Comparison of ENCODE assay signal across 7 cellular contexts in genomic region chr2:3605013-3605961, GRCh38. TPM values are rescaled to one million over a fixed set of nuclear protein-coding genes. Genes with fewer than 3 reads are reported as not detected.
DNase-seq lines count a peak whose midpoint lies in the region; ATAC-seq and TF ChIP-seq lines count a peak whose summit lies in the region.

No MANE protein-coding gene starts in this region.

- no peaks in the 10 kb centered on the region for H3K36me3 Mint-ChIP-seq in stimulated activated effector memory CD8-positive, alpha-beta T cell treated with anti-CD3 and anti-CD28 coated beads, Interleukin-12 subunit alpha, Interleukin-12 subunit beta, amount 100 ng/mL, for 72 hours
- H3K36me3 Mint-ChIP-seq in type B pancreatic cell, result no peaks in the 10 kb centered on the region

- no peaks in the 10 kb centered on the region for H3K9me3 Mint-ChIP-seq in stimulated activated effector memory CD8-positive, alpha-beta T cell treated with anti-CD3 and anti-CD28 coated beads, Interleukin-12 subunit alpha, Interleukin-12 subunit beta, amount 100 ng/mL, for 72 hours
- no peaks in the 10 kb centered on the region for H3K9me3 Mint-ChIP-seq in type B pancreatic cell

- H3K4me3 Mint-ChIP-seq in stimulated activated effector memory CD8-positive, alpha-beta T cell treated with anti-CD3 and anti-CD28 coated beads, Interleukin-12 subunit alpha, Interleukin-12 subunit beta, amount 100 ng/mL, for 72 hours, result peak overlapping the region; percentile 30
- H3K4me3 Mint-ChIP-seq in type B pancreatic cell, result no peak overlapping the region

- peaks cover 4% of the 10 kb centered on the region for H3K4me1 Mint-ChIP-seq in stimulated activated effector memory CD8-positive, alpha-beta T cell treated with anti-CD3 and anti-CD28 coated beads, Interleukin-12 subunit alpha, Interleukin-12 subunit beta, amount 100 ng/mL, for 72 hours
- H3K4me1 Mint-ChIP-seq in type B pancreatic cell (ENCODE audit: unreplicated experiment), result no peaks in the 10 kb centered on the region

- H3K4me3 ChIP-seq in epithelial cell of esophagus (ENCODE audit: low read length), result no peak overlapping the region

- ATAC-seq in GM18868 (IDR thresholded peaks at IDR 0.05; ENCODE audit: unreplicated experiment) (peak; percentile 56), HG02623 (IDR thresholded peaks at IDR 0.05; ENCODE audit: unreplicated experiment) (no peak)
- peak; percentile 37 for ATAC-seq in stimulated activated effector memory CD8-positive, alpha-beta T cell treated with anti-CD3 and anti-CD28 coated beads, Interleukin-12 subunit alpha, Interleukin-12 subunit beta, amount 100 ng/mL, for 72 hours

- H3K27ac Mint-ChIP-seq in stimulated activated effector memory CD8-positive, alpha-beta T cell treated with anti-CD3 and anti-CD28 coated beads, Interleukin-12 subunit alpha, Interleukin-12 subunit beta, amount 100 ng/mL, for 72 hours, result peak overlapping the region; percentile 60
- H3K27ac Mint-ChIP-seq in type B pancreatic cell, result no peak overlapping the region

- peak; percentile 68 for DNase-seq in NCI-H1417 treated with DMSO at 0.1 percent for 48 hours (lab: John Stamatoyannopoulos, UW)
- DNase-seq in SW480 (ENCODE audit: low spot score), result peak; percentile 93
- DNase-seq in epithelial cell of esophagus (ENCODE audit: low read depth), result peak; percentile 56
- peak in 1 of 2 donors; percentile 45 for DNase-seq in stimulated activated effector memory CD8-positive, alpha-beta T cell treated with anti-CD3 and anti-CD28 coated beads, Interleukin-12 subunit alpha, Interleukin-12 subunit beta, amount 100 ng/mL, for 72 hours (ENCODE audit: low spot score in 2 of 2)
- no peak for DNase-seq in type B pancreatic cell (ENCODE audit: extremely low spot score, unreplicated experiment)

- no peaks in the 10 kb centered on the region for H3K27me3 Mint-ChIP-seq in type B pancreatic cell

- TF ChIP-seq CTCF in epithelial cell of esophagus (IDR thresholded peaks at IDR 0.05; ENCODE audit: insufficient read depth, low read depth, low read length, missing control alignments) (no peak), type B pancreatic cell (conservative IDR thresholded peaks at IDR 0.05) (no peak)

RNA-seq across cellular contexts. Expression of gene COLEC11, which starts 10.4 kb away (rescaled TPM):
- total RNA-seq in type B pancreatic cell (ENCODE audit: low replicate concordance), result 0.33 and 0.63 TPM in 2 replicates

RNA-seq across cellular contexts. Expression of gene RPS7, which starts 30.2 kb away (rescaled TPM):
- 1,678 and 1,855 TPM in 2 replicates for total RNA-seq in type B pancreatic cell (ENCODE audit: low replicate concordance)

RNA-seq across cellular contexts. Expression of gene RNASEH1, which starts 47.2 kb away (rescaled TPM):
- total RNA-seq in type B pancreatic cell (ENCODE audit: low replicate concordance), result 19.3 and 21.7 TPM in 2 replicates

RNA-seq across cellular contexts. Expression of gene ALLC, which starts 52.7 kb away (rescaled TPM):
- not detected in 2 replicates for total RNA-seq in type B pancreatic cell (ENCODE audit: low replicate concordance)
